Comparison of ENCODE assay signal across 1 cellular context in the genomic region with DNA sequence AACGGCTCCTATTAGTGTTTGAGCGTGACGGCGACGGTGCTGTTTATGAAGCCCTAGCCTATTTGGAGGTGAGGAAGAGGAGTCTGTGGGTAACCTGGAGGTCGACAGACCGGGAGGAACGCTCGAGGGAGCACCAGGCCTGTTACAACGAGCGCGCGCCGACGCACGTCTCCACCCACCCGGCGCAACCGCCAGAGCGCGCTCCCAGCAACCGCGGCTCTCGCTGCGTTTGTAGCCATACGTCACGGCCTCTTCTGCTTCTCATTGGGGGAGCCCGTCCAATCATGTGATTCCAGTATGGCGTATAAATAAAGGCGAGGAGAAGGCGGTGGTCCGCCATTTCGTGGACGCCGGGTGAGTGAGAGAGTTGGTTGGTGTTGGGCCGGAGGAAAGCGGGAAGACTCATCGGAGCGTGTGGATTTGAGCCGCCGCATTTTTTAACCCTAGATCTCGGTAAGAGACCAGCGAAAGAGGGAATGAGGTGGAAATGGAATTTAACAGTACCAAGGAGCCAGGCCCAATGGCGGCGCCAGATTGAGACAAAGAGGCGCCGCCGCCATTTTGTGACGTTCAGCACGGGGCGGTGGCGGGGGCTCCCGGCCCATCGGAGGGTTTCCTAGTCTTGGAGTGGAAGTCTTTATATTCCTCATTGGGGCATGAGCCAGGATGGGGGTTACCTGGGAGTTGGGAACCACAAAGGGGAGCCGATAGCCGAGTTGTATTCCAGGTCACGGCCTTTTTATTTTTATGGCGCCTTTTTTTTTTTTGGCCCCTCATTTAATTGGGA.
A peak's percentile ranks its signal among the peaks of the same experiment; 100 is the strongest.
TF ChIP-seq lines count a peak whose summit lies in the region.

A gene (plus strand): TSS at position 334 of the 787 bp plus-strand sequence. CDS start 2,401 bp downstream, outside the sequence.

TF ChIP-seq in HepG2, 621 proteins besides CTCF, POLR2A, EP300 and RAD21 (continued from another document and continues in another):
- TF ChIP-seq, protein P1, sequence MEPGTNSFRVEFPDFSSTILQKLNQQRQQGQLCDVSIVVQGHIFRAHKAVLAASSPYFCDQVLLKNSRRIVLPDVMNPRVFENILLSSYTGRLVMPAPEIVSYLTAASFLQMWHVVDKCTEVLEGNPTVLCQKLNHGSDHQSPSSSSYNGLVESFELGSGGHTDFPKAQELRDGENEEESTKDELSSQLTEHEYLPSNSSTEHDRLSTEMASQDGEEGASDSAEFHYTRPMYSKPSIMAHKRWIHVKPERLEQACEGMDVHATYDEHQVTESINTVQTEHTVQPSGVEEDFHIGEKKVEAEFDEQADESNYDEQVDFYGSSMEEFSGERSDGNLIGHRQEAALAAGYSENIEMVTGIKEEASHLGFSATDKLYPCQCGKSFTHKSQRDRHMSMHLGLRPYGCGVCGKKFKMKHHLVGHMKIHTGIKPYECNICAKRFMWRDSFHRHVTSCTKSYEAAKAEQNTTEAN (CRISPR knock-in tag; conservative IDR thresholded peaks at IDR 0.05): peak; percentile 88
- TF ChIP-seq, protein P2, sequence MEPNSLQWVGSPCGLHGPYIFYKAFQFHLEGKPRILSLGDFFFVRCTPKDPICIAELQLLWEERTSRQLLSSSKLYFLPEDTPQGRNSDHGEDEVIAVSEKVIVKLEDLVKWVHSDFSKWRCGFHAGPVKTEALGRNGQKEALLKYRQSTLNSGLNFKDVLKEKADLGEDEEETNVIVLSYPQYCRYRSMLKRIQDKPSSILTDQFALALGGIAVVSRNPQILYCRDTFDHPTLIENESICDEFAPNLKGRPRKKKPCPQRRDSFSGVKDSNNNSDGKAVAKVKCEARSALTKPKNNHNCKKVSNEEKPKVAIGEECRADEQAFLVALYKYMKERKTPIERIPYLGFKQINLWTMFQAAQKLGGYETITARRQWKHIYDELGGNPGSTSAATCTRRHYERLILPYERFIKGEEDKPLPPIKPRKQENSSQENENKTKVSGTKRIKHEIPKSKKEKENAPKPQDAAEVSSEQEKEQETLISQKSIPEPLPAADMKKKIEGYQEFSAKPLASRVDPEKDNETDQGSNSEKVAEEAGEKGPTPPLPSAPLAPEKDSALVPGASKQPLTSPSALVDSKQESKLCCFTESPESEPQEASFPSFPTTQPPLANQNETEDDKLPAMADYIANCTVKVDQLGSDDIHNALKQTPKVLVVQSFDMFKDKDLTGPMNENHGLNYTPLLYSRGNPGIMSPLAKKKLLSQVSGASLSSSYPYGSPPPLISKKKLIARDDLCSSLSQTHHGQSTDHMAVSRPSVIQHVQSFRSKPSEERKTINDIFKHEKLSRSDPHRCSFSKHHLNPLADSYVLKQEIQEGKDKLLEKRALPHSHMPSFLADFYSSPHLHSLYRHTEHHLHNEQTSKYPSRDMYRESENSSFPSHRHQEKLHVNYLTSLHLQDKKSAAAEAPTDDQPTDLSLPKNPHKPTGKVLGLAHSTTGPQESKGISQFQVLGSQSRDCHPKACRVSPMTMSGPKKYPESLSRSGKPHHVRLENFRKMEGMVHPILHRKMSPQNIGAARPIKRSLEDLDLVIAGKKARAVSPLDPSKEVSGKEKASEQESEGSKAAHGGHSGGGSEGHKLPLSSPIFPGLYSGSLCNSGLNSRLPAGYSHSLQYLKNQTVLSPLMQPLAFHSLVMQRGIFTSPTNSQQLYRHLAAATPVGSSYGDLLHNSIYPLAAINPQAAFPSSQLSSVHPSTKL (CRISPR knock-in tag; IDR thresholded peaks at IDR 0.05): peak; percentile 80
- TF ChIP-seq JDP2 (CRISPR knock-in tag; IDR thresholded peaks at IDR 0.05; ENCODE audit: borderline replicate concordance) (no peak), SRF (IDR thresholded peaks at IDR 0.05; ENCODE audit: low read depth, low read length) (no peak), CENPT (CRISPR knock-in tag; IDR thresholded peaks at IDR 0.05; ENCODE audit: low read depth) (no peak), ZNF17 (CRISPR knock-in tag; IDR thresholded peaks at IDR 0.05) (no peak), ZNF430 (CRISPR knock-in tag; IDR thresholded peaks at IDR 0.05) (peak; percentile 94), ZNF782 (CRISPR knock-in tag; IDR thresholded peaks at IDR 0.05; ENCODE audit: borderline replicate concordance) (peak; percentile 33; the same call in 1 of the 2 replicates), ZNF781 (CRISPR knock-in tag; IDR thresholded peaks at IDR 0.05; ENCODE audit: borderline replicate concordance, not compliant biosample characterization) (peak; percentile 98), KLF12 (CRISPR knock-in tag; IDR thresholded peaks at IDR 0.05; ENCODE audit: borderline replicate concordance) (no peak; the same call in 1 of the 2 replicates), ZSCAN29 (CRISPR knock-in tag; conservative IDR thresholded peaks at IDR 0.05) (no peak; the same call in 1 of the 2 replicates), NR3C1 (CRISPR knock-in tag; IDR thresholded peaks at IDR 0.05) (no peak), ZNF83 (CRISPR knock-in tag; IDR thresholded peaks at IDR 0.05; ENCODE audit: borderline replicate concordance) (peak; percentile 75; the same call in 1 of the 2 replicates), SMC3 (IDR thresholded peaks at IDR 0.05; ENCODE audit: low read length) (peak; percentile 14; the same call in 1 of the 2 replicates), DPF2 (CRISPR knock-in tag; IDR thresholded peaks at IDR 0.05; ENCODE audit: borderline replicate concordance, low read depth) (no peak; the same call in 1 of the 2 replicates), ZNF501 (CRISPR knock-in tag; IDR thresholded peaks at IDR 0.05) (peak; percentile 95), SP4 (CRISPR knock-in tag; IDR thresholded peaks at IDR 0.05) (peak; percentile 76), ZNF263 (CRISPR knock-in tag; IDR thresholded peaks at IDR 0.05) (peak; percentile 100), ZMYM3 (CRISPR knock-in tag; IDR thresholded peaks at IDR 0.05) (no peak), HMG20B (CRISPR knock-in tag; conservative IDR thresholded peaks at IDR 0.05) (peak; percentile 41; the same call in 1 of the 2 replicates), ZFP1 (CRISPR knock-in tag; IDR thresholded peaks at IDR 0.05) (peak; percentile 86), WIZ (CRISPR knock-in tag; IDR thresholded peaks at IDR 0.05) (no peak; the same call in 1 of the 2 replicates), HNRNPUL1 (IDR thresholded peaks at IDR 0.05; ENCODE audit: low read depth, low read length) (no peak), ZNF224 (CRISPR knock-in tag; IDR thresholded peaks at IDR 0.05) (peak; percentile 87), ZNF225 (CRISPR knock-in tag; IDR thresholded peaks at IDR 0.05) (peak; percentile 83), CHCHD3 (CRISPR knock-in tag; IDR thresholded peaks at IDR 0.05) (peak; percentile 51; the same call in 1 of the 2 replicates), SNRNP70 (IDR thresholded peaks at IDR 0.05; ENCODE audit: low read depth, low read length) (no peak), RARA (CRISPR knock-in tag; IDR thresholded peaks at IDR 0.05) (peak; percentile 34; the same call in 1 of the 2 replicates), ZNF605 (CRISPR knock-in tag; IDR thresholded peaks at IDR 0.05) (peak; percentile 96), ZSCAN12 (CRISPR knock-in tag; IDR thresholded peaks at IDR 0.05) (no peak; the same call in 1 of the 2 replicates), HOXA7 (CRISPR knock-in tag; IDR thresholded peaks at IDR 0.05) (no peak), ZNF713 (CRISPR knock-in tag; IDR thresholded peaks at IDR 0.05) (peak; percentile 97), HOXA9 (CRISPR knock-in tag; IDR thresholded peaks at IDR 0.05; ENCODE audit: borderline replicate concordance) (no peak; the same call in 1 of the 2 replicates), PTBP1 (IDR thresholded peaks at IDR 0.05; ENCODE audit: low read depth, low read length, poor library complexity, severe bottlenecking) (no peak), PHB2 (IDR thresholded peaks at IDR 0.05; ENCODE audit: partially characterized antibody) (no peak), CBX2 (IDR thresholded peaks at IDR 0.05; ENCODE audit: low read depth, low read length) (no peak), CBX2 (CRISPR knock-in tag; IDR thresholded peaks at IDR 0.05; ENCODE audit: low read depth) (no peak)
- TF ChIP-seq, protein P3, sequence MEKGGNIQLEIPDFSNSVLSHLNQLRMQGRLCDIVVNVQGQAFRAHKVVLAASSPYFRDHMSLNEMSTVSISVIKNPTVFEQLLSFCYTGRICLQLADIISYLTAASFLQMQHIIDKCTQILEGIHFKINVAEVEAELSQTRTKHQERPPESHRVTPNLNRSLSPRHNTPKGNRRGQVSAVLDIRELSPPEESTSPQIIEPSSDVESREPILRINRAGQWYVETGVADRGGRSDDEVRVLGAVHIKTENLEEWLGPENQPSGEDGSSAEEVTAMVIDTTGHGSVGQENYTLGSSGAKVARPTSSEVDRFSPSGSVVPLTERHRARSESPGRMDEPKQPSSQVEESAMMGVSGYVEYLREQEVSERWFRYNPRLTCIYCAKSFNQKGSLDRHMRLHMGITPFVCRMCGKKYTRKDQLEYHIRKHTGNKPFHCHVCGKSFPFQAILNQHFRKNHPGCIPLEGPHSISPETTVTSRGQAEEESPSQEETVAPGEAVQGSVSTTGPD (CRISPR knock-in tag; IDR thresholded peaks at IDR 0.05): peak; percentile 13; the same call in 1 of the 2 replicates
- TF ChIP-seq, protein P4, sequence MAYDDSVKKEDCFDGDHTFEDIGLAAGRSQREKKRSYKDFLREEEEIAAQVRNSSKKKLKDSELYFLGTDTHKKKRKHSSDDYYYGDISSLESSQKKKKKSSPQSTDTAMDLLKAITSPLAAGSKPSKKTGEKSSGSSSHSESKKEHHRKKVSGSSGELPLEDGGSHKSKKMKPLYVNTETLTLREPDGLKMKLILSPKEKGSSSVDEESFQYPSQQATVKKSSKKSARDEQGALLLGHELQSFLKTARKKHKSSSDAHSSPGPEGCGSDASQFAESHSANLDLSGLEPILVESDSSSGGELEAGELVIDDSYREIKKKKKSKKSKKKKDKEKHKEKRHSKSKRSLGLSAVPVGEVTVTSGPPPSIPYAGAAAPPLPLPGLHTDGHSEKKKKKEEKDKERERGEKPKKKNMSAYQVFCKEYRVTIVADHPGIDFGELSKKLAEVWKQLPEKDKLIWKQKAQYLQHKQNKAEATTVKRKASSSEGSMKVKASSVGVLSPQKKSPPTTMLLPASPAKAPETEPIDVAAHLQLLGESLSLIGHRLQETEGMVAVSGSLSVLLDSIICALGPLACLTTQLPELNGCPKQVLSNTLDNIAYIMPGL (CRISPR knock-in tag; IDR thresholded peaks at IDR 0.05; ENCODE audit: borderline replicate concordance in 1 of 2, low read depth in 1 of 2): peak; percentile 96 to 97
- TF ChIP-seq, protein P5, sequence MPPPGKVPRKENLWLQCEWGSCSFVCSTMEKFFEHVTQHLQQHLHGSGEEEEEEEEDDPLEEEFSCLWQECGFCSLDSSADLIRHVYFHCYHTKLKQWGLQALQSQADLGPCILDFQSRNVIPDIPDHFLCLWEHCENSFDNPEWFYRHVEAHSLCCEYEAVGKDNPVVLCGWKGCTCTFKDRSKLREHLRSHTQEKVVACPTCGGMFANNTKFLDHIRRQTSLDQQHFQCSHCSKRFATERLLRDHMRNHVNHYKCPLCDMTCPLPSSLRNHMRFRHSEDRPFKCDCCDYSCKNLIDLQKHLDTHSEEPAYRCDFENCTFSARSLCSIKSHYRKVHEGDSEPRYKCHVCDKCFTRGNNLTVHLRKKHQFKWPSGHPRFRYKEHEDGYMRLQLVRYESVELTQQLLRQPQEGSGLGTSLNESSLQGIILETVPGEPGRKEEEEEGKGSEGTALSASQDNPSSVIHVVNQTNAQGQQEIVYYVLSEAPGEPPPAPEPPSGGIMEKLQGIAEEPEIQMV (CRISPR knock-in tag; IDR thresholded peaks at IDR 0.05; ENCODE audit: low read depth): peak; percentile 90
- TF ChIP-seq, protein P6, sequence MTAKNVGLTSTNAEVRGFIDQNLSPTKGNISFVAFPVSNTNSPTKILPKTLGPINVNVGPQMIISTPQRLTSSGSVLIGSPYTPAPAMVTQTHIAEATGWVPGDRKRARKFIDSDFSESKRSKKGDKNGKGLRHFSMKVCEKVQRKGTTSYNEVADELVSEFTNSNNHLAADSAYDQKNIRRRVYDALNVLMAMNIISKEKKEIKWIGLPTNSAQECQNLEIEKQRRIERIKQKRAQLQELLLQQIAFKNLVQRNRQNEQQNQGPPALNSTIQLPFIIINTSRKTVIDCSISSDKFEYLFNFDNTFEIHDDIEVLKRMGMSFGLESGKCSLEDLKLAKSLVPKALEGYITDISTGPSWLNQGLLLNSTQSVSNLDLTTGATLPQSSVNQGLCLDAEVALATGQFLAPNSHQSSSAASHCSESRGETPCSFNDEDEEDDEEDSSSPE (CRISPR knock-in tag; IDR thresholded peaks at IDR 0.05): peak; percentile 93
- TF ChIP-seq, protein P7, sequence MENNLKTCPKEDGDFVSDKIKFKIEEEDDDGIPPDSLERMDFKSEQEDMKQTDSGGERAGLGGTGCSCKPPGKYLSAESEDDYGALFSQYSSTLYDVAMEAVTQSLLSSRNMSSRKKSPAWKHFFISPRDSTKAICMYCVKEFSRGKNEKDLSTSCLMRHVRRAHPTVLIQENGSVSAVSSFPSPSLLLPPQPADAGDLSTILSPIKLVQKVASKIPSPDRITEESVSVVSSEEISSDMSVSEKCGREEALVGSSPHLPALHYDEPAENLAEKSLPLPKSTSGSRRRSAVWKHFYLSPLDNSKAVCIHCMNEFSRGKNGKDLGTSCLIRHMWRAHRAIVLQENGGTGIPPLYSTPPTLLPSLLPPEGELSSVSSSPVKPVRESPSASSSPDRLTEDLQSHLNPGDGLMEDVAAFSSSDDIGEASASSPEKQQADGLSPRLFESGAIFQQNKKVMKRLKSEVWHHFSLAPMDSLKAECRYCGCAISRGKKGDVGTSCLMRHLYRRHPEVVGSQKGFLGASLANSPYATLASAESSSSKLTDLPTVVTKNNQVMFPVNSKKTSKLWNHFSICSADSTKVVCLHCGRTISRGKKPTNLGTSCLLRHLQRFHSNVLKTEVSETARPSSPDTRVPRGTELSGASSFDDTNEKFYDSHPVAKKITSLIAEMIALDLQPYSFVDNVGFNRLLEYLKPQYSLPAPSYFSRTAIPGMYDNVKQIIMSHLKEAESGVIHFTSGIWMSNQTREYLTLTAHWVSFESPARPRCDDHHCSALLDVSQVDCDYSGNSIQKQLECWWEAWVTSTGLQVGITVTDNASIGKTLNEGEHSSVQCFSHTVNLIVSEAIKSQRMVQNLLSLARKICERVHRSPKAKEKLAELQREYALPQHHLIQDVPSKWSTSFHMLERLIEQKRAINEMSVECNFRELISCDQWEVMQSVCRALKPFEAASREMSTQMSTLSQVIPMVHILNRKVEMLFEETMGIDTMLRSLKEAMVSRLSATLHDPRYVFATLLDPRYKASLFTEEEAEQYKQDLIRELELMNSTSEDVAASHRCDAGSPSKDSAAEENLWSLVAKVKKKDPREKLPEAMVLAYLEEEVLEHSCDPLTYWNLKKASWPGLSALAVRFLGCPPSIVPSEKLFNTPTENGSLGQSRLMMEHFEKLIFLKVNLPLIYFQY (CRISPR knock-in tag; IDR thresholded peaks at IDR 0.05; ENCODE audit: borderline replicate concordance): peak; percentile 83
- TF ChIP-seq, protein P8, sequence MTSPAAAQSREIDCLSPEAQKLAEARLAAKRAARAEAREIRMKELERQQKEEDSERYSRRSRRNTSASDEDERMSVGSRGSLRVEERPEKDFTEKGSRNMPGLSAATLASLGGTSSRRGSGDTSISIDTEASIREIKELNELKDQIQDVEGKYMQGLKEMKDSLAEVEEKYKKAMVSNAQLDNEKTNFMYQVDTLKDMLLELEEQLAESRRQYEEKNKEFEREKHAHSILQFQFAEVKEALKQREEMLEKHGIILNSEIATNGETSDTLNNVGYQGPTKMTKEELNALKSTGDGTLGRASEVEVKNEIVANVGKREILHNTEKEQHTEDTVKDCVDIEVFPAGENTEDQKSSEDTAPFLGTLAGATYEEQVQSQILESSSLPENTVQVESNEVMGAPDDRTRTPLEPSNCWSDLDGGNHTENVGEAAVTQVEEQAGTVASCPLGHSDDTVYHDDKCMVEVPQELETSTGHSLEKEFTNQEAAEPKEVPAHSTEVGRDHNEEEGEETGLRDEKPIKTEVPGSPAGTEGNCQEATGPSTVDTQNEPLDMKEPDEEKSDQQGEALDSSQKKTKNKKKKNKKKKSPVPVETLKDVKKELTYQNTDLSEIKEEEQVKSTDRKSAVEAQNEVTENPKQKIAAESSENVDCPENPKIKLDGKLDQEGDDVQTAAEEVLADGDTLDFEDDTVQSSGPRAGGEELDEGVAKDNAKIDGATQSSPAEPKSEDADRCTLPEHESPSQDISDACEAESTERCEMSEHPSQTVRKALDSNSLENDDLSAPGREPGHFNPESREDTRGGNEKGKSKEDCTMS (CRISPR knock-in tag; conservative IDR thresholded peaks at IDR 0.05): no peak
